In genomic region chr1:236156512-236157208, GRCh38 we compare ENCODE assay signal across 1 cellular context.
TF ChIP-seq lines count a peak whose summit lies in the region.

No MANE protein-coding gene starts in this region.

TF ChIP-seq in GM23338, 12 proteins besides CTCF, POLR2A, EP300 and RAD21 (continued from another document):
- TF ChIP-seq, protein P1, sequence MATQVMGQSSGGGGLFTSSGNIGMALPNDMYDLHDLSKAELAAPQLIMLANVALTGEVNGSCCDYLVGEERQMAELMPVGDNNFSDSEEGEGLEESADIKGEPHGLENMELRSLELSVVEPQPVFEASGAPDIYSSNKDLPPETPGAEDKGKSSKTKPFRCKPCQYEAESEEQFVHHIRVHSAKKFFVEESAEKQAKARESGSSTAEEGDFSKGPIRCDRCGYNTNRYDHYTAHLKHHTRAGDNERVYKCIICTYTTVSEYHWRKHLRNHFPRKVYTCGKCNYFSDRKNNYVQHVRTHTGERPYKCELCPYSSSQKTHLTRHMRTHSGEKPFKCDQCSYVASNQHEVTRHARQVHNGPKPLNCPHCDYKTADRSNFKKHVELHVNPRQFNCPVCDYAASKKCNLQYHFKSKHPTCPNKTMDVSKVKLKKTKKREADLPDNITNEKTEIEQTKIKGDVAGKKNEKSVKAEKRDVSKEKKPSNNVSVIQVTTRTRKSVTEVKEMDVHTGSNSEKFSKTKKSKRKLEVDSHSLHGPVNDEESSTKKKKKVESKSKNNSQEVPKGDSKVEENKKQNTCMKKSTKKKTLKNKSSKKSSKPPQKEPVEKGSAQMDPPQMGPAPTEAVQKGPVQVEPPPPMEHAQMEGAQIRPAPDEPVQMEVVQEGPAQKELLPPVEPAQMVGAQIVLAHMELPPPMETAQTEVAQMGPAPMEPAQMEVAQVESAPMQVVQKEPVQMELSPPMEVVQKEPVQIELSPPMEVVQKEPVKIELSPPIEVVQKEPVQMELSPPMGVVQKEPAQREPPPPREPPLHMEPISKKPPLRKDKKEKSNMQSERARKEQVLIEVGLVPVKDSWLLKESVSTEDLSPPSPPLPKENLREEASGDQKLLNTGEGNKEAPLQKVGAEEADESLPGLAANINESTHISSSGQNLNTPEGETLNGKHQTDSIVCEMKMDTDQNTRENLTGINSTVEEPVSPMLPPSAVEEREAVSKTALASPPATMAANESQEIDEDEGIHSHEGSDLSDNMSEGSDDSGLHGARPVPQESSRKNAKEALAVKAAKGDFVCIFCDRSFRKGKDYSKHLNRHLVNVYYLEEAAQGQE (IDR thresholded peaks at IDR 0.05; ENCODE audit: unreplicated experiment) = no peak
- no peak for TF ChIP-seq EZH2phosphoT487 (IDR thresholded peaks at IDR 0.05; ENCODE audit: unreplicated experiment)
- no peak for TF ChIP-seq ZNF331 (CRISPR knock-in tag; IDR thresholded peaks at IDR 0.05; ENCODE audit: low read depth)
- TF ChIP-seq NANOG (IDR thresholded peaks at IDR 0.05; ENCODE audit: borderline replicate concordance) = no peak
- TF ChIP-seq ZNF114 (CRISPR knock-in tag; IDR thresholded peaks at IDR 0.05) = no peak
- TF ChIP-seq JUNB (IDR thresholded peaks at IDR 0.05; ENCODE audit: unreplicated experiment) = no peak
- no peak for TF ChIP-seq EZH2 (IDR thresholded peaks at IDR 0.05; ENCODE audit: low read depth, unreplicated experiment)
- no peak for TF ChIP-seq CREB1 (CRISPR knock-in tag; IDR thresholded peaks at IDR 0.05; ENCODE audit: low read depth)
